Comparison of ENCODE assay signal across 8 cellular contexts in the genomic region with DNA sequence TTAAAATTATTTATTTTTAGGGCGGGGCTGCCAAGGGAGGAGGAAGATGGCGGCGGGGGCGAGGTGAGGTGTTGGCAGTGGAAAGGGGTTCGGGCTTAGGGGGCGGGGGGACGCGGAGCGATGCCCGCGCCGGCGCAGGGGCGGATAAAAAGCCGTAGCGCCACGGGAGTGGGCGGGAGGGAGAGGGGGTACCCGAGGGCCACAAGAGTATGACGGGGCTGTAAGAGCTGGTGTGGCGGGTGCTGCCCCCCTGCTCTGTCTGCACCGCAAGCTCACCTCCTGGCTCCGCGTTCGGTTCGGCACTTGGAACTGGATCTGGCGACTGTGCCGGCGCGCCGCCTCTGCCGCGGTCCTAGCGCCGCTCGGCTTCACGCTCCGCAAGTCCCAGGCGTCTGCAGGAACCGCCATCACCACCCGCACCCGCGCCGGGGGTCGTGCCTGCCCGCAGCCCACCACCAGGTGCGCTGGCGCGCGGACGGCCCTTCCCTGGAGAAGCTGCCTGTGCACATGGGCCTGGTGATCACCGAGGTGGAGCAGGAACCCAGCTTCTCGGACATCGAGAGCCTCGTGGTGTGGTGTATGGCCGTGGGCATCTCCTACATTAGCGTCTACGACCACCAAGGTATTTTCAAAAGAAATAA.
DNase-seq lines count a peak whose midpoint lies in the region; ATAC-seq and TF ChIP-seq lines count a peak whose summit lies in the region.

No MANE protein-coding gene starts in this region.

- H2AFZ ChIP-seq in hepatocyte: peak overlapping the region; percentile 99

- H3K79me2 ChIP-seq in hepatocyte: no peaks in the 10 kb centered on the region

- peak overlapping the region; percentile 86 for H3K4me2 ChIP-seq in hepatocyte

- H3K9me3 Mint-ChIP-seq in progenitor cell of endocrine pancreas (ENCODE audit: low read depth): peaks cover 6% of the 10 kb centered on the region

- no peaks in the 10 kb centered on the region for H3K36me3 ChIP-seq in adipocyte (ENCODE audit: control insufficient read depth, insufficient read depth, low read length, severe bottlenecking)
- H3K36me3 ChIP-seq in hepatocyte (replicated peaks; ENCODE audit: insufficient read depth, low read depth): no peaks in the 10 kb centered on the region

- H3K27me3 ChIP-seq in adipocyte (replicated peaks; ENCODE audit: control insufficient read depth, insufficient read depth, low read length) (no peaks in the 10 kb centered on the region), hepatocyte (no peaks in the 10 kb centered on the region)

- H3K27me3 Mint-ChIP-seq in progenitor cell of endocrine pancreas: peaks cover 7% of the 10 kb centered on the region

- no peaks in the 10 kb centered on the region for H3K9me3 ChIP-seq in adipocyte (ENCODE audit: control insufficient read depth, low read length)
- H3K9me3 ChIP-seq in hepatocyte (ENCODE audit: low read depth): no peaks in the 10 kb centered on the region

- TF ChIP-seq CTCF in hepatocyte (IDR thresholded peaks at IDR 0.05; ENCODE audit: poor library complexity) (no peak), progenitor cell of endocrine pancreas (IDR thresholded peaks at IDR 0.05; ENCODE audit: unreplicated experiment) (peak; percentile 61)

- H4K20me1 ChIP-seq in hepatocyte (ENCODE audit: insufficient read depth, poor library complexity, severe bottlenecking): no peaks in the 10 kb centered on the region

- peaks cover 4% of the 10 kb centered on the region for H3K4me1 Mint-ChIP-seq in progenitor cell of endocrine pancreas (ENCODE audit: low read depth)

- H3K4me3 Mint-ChIP-seq in progenitor cell of endocrine pancreas (ENCODE audit: low read depth): peak overlapping the region; percentile 86

- H3K36me3 Mint-ChIP-seq in progenitor cell of endocrine pancreas (ENCODE audit: insufficient read depth): no peaks in the 10 kb centered on the region

- H3K4me1 ChIP-seq in adipocyte (ENCODE audit: control insufficient read depth, insufficient read depth, low read length): no peaks in the 10 kb centered on the region
- no peaks in the 10 kb centered on the region for H3K4me1 ChIP-seq in hepatocyte (ENCODE audit: insufficient read depth)

- peak overlapping the region; percentile 88 for H3K27ac Mint-ChIP-seq in progenitor cell of endocrine pancreas

- H3K27ac ChIP-seq in hepatocyte: peak overlapping the region; percentile 82

- ATAC-seq in GM18868 (IDR thresholded peaks at IDR 0.05; ENCODE audit: unreplicated experiment): peak; percentile 83
- no peak for ATAC-seq in HG02852 (IDR thresholded peaks at IDR 0.05; ENCODE audit: unreplicated experiment)

- peak overlapping the region; percentile 55 for H3K4me3 ChIP-seq in Jurkat, Clone E6-1 (ENCODE audit: low read length)
- H3K4me3 ChIP-seq in adipocyte (ENCODE audit: low read length) (peak overlapping the region; percentile 85), hepatocyte (peak overlapping the region; percentile 88)

- DNase-seq in AG20443 (ENCODE audit: low spot score) (peak; percentile 71), adipocyte (ENCODE audit: low read depth) (peak; percentile 49), hepatocyte (ENCODE audit: low spot score) (peak; percentile 77), progenitor cell of endocrine pancreas (ENCODE audit: low spot score, unreplicated experiment) (peak; percentile 77), NOMO-1 (lab: John Stamatoyannopoulos, UW; ENCODE audit: unreplicated experiment in 2 of 2) (no peak)
- DNase-seq in Jurkat, Clone E6-1 (ENCODE audit: low read depth, low spot score): peak; percentile 4

- H3K9ac ChIP-seq in adipocyte (ENCODE audit: low read length): peak overlapping the region; percentile 63

- 1% methylated on average over 40 of the region's 58 CpGs for WGBS in hepatocyte (ENCODE audit: low lambda C conversion rate, missing lambda C conversion rate)

- H3K9me2 ChIP-seq in hepatocyte (replicated peaks; ENCODE audit: insufficient read depth): no peaks in the 10 kb centered on the region

Comparison
In these comparisons a context has a peak if more than half of its experiments do, and no peak if none do; other contexts are left out.
1. DNase-seq: peak in AG20443 (single experiment), Jurkat, Clone E6-1 (single experiment), adipocyte (single experiment), hepatocyte (single experiment) and progenitor cell of endocrine pancreas (single experiment); none in NOMO-1 (0 of 2).
2. Peak in every context shown above with its lines, with median percentiles within 50 percentile points of each other: H3K4me3 ChIP-seq.